In the genomic region with DNA sequence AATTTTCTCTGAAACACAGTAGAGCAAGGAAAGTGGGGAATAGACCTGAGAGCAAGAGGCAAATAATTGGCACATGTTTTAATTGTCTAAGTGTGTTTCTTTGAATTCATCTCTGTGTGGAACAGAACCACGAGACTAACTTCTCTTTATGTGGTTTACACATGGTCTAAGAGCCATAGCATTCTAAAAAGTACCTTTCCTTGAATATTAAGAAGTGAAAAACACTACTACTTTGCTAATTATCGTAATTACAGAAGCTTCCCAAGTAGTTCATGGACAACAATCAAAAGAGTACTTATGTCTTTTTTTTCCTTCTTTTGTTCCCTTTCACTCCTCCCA, we compare ENCODE assay signal across 15 cellular contexts. TPM values are rescaled to one million over a fixed set of nuclear protein-coding genes. Genes with fewer than 3 reads are reported as not detected.
DNase-seq lines count a peak whose midpoint lies in the region; ATAC-seq lines count a peak whose summit lies in the region.
"Had no signal": no experiment of that assay in that cellular context is flagged by ENCODE, and none has a peak within 500 bp of the region (broad histone marks: within the 10 kb centered on the region; RNA-seq: fewer than 3 reads in every experiment).

No MANE protein-coding gene starts in this region.

- DNase-seq in immature natural killer cell (no peak), RPMI8226 (no peak), iPS-NIHi7 (ENCODE audit: extremely low spot score) (no peak), dedifferentiated amniotic fluid mesenchymal stem cell (ENCODE audit: extremely low spot score) (no peak)
- no peak for DNase-seq in central memory CD4-positive, alpha-beta T cell
- DNase-seq: activated CD4-positive, CD25-positive, alpha-beta regulatory T cell; DMS53; dorsolateral prefrontal cortex; NCI-H1930; psoas muscle; tibial artery had no signal

- H3K4me1 Mint-ChIP-seq in immature natural killer cell = peaks cover 23% of the 10 kb centered on the region in 2 donors

- H3K4me3 Mint-ChIP-seq in immature natural killer cell = peak overlapping the region; percentile 18 to 60 (median 49)

- ATAC-seq in GM18502 (IDR thresholded peaks at IDR 0.05; ENCODE audit: poor library complexity, unreplicated experiment) = peak; percentile 29
- peak; percentile 26 for ATAC-seq in GM19463 (IDR thresholded peaks at IDR 0.05; ENCODE audit: unreplicated experiment)
- peak; percentile 18 for ATAC-seq in HG03520 (IDR thresholded peaks at IDR 0.05; ENCODE audit: unreplicated experiment)
- ATAC-seq: psoas muscle had no signal

- H3K9me3 Mint-ChIP-seq in immature natural killer cell = no peaks in the 10 kb centered on the region
- H3K9me3 Mint-ChIP-seq: activated naive CD4-positive, alpha-beta T cell treated with anti-CD3 and anti-CD28 coated beads, Interleukin-2, amount 50 U/mL, for 72 hours had no signal

- H3K36me3 Mint-ChIP-seq in immature natural killer cell = no peaks in the 10 kb centered on the region

- H3K27me3 Mint-ChIP-seq in immature natural killer cell (ENCODE audit: low read depth in 3 of 3) = peaks cover 0 to 4% (median 0%) of the 10 kb centered on the region in 3 donors

- peak overlapping the region in 1 of 6 donors; percentile 10 for H3K27ac Mint-ChIP-seq in immature natural killer cell

RNA-seq across cellular contexts. Expression of a gene that starts 2.9 kb away (rescaled TPM):
- 1 to 10 TPM; 1.2 to 4.0 (median 2.3) TPM for polyA plus RNA-seq in immature natural killer cell
